ENCODE assay signal across 9 cellular contexts in the genomic region with DNA sequence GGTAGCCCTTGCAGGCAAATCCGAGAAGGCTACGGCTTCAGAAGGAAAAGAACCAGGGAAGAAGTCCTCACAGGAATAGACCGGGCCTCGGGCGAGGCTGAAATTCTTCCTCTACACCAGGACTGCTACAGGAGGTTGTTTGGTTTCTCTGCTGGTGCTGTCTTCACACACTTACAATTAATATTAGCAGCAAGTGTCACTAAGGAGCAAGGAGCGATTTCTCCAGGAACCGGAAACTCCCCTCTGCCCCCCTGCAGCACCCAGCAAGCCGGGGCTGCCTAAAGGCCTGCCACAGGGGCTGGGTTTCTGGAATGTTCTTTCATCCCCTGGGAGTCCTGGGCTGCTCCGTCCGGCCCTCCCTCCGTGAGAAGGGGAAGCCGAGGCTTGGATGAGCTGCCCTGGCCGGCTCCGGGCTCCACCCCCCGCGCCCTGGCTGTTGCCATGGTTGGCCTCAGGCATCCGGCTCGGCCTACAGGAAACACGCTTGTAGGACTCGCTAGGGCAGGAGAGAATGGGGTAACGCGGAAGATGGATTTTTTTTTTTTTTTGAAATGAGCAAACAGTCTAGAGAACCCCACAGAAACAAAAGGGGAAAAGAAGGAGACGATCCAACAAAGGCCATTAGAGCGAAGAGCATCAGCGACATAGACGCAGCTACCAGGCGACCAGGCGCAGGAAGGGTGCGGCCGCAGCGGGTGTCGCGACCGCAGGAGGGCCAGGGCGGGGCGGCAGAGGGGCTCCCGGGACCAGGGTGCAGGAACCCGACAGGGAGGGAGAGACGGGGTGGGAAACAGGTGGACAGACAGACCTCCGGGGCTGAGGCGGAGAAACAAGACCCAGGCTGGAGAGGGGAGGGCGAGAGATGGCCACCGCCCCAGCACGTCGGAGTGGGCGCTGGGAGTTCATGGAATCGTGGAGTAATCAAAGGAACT. TPM values are rescaled to one million over a fixed set of nuclear protein-coding genes. Genes with fewer than 3 reads are reported as not detected.
DNase-seq lines count a peak whose midpoint lies in the region; ATAC-seq and TF ChIP-seq lines count a peak whose summit lies in the region.
"Had no signal": no experiment of that assay in that cellular context is flagged by ENCODE, and none has a peak within 500 bp of the region (broad histone marks: within the 10 kb centered on the region; RNA-seq: fewer than 3 reads in every experiment).

No MANE protein-coding gene starts in this region.

- 41% methylated on average over 46 of the region's 47 CpGs; no CpG with 5 or more reads in 1 of the 2 donors for WGBS in transverse colon (ENCODE audit: low coverage in 1 of 2), 2 donors

- H3K27ac ChIP-seq in dorsolateral prefrontal cortex (peak overlapping the region in 3 of 59 donors; percentile 9 to 83 (median 28)), transverse colon (peak overlapping the region in 3 of 4 donors; percentile 30 to 47 (median 41))
- H3K27ac ChIP-seq: SJSA1 had no signal

- ATAC-seq in GM21529 (IDR thresholded peaks at IDR 0.05; ENCODE audit: unreplicated experiment) (peak; percentile 95), GM18873 (IDR thresholded peaks at IDR 0.05; ENCODE audit: low FRiP score, unreplicated experiment) (no peak)

- intact Hi-C loops in dorsolateral prefrontal cortex (cut with DNase I) (no loop called here), transverse colon (cut with DNase I; ENCODE audit: low total_unique reads) (no loop called here)

- H3K4me3 ChIP-seq in GM12875 (ENCODE audit: low read depth, low read length) (peak overlapping the region; percentile 16), dorsolateral prefrontal cortex (peak overlapping the region in 55 of 59 donors; percentile 3 to 63 (median 39)), transverse colon (peak overlapping the region; percentile 20 to 54 (median 34))
- H3K4me3 ChIP-seq: SJSA1 had no signal

- no peaks in the 10 kb centered on the region for H3K36me3 ChIP-seq in transverse colon
- H3K36me3 ChIP-seq: SJSA1 had no signal

- TF ChIP-seq EP300 in transverse colon (IDR thresholded peaks at IDR 0.05; ENCODE audit: low read depth), result no peak

- H3K27me3 ChIP-seq in dorsolateral prefrontal cortex (peaks cover 0 to 60% (median 21%) of the 10 kb centered on the region in 45 donors), transverse colon (peaks cover 73% of the 10 kb centered on the region)

- TF ChIP-seq POLR2A in transverse colon (IDR thresholded peaks at IDR 0.05), result no peak

- peaks cover 0 to 14% (median 8%) of the 10 kb centered on the region in 4 donors for H3K4me1 ChIP-seq in transverse colon
- H3K4me1 ChIP-seq: SJSA1 had no signal

- DNase-seq in LHCN-M2 (ENCODE audit: low read depth), result peak; percentile 17
- DNase-seq in dorsolateral prefrontal cortex, result peak in 1 of 10 donors; percentile 83
- peak; percentile 49 for DNase-seq in mucosa of gallbladder (ENCODE audit: low spot score)
- peak; percentile 42 for DNase-seq in transverse colon
- DNase-seq in COR-L47 (lab: John Stamatoyannopoulos, UW), result no peak

- TF ChIP-seq CTCF in GM12875 (IDR thresholded peaks at IDR 0.05; ENCODE audit: borderline replicate concordance, insufficient read depth, low read depth, low read length) (no peak), dorsolateral prefrontal cortex (IDR thresholded peaks at IDR 0.05 in 54 of 56, conservative IDR thresholded peaks at IDR 0.05 in 2 of 56; ENCODE audit: low read depth in 1 of 56, partially characterized antibody in 56 of 56) (no peak), transverse colon (IDR thresholded peaks at IDR 0.05) (no peak)

- in situ Hi-C loops in transverse colon (cut with MboI; ENCODE audit: low pct_ligation_motif_present in 1 of 4, low pct_unique_long_range_greater_than_20kb in 1 of 4, low sequenced_read_pairs in 3 of 4), result no loop called here

- H3K9me3 ChIP-seq in transverse colon, result no peaks in the 10 kb centered on the region
- H3K9me3 ChIP-seq: SJSA1 had no signal

RNA-seq across cellular contexts. Expression of a gene that starts 33.0 kb away (rescaled TPM):
- total RNA-seq in LHCN-M2 (2014; rRNA removed) (0.19 and 0.69 TPM in 2 replicates), dorsolateral prefrontal cortex (under 1 TPM in 66 of 120 experiments, not detected in 54; 0.10 to 0.69 (median 0.25) TPM), mucosa of gallbladder (not detected), transverse colon (not detected)
- 0.17 TPM for polyA plus RNA-seq in LHCN-M2 (2012)

RNA-seq across cellular contexts. Expression of a gene that starts 55.4 kb away (rescaled TPM):
- total RNA-seq in LHCN-M2 (2014; rRNA removed) (not detected in 2 replicates), dorsolateral prefrontal cortex (1 to 10 TPM in 5 of 120 experiments, under 1 TPM in 55, not detected in 60; 0.20 to 1.7 (median 0.49) TPM), mucosa of gallbladder (not detected), transverse colon (not detected)
- polyA plus RNA-seq in LHCN-M2 (2012), result not detected
- total RNA-seq: SJSA1 had no signal
